8 cellular contexts compared by ENCODE assay signal in the genomic region with DNA sequence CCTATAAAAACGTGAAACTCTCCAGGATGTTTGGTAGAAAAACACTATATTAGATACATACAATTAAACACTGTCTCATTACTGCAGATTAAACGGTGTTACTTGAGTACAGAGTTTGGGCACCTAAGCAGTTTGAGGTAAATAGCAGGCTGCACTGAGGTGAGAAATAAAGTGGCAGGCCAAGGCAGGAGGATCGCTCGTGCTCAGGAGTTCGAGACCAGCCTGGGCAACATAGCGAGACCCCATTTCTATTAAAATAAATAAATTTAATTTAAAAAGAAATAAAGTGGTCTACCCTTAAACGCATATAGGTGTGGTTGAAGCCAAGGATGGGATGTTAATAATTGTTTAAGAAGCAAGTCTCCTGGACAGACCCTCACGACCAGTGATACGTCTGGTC. TPM values are rescaled to one million over a fixed set of nuclear protein-coding genes. Genes with fewer than 3 reads are reported as not detected.
DNase-seq lines count a peak whose midpoint lies in the region; ATAC-seq and TF ChIP-seq lines count a peak whose summit lies in the region.

No MANE protein-coding gene starts in this region.

- peaks cover 3 to 5% of the 10 kb centered on the region in 2 donors for H3K36me3 Mint-ChIP-seq in activated T-cell treated with anti-CD3 and anti-CD28 coated beads, Interleukin-2, amount 50 U/mL, for 72 hours (ENCODE audit: insufficient read depth in 2 of 2)

- no peaks in the 10 kb centered on the region for H3K27me3 Mint-ChIP-seq in activated T-cell treated with anti-CD3 and anti-CD28 coated beads, Interleukin-2, amount 50 U/mL, for 72 hours (ENCODE audit: low read depth)
- no peaks in the 10 kb centered on the region for H3K27me3 Mint-ChIP-seq in stimulated activated naive CD8-positive, alpha-beta T cell treated with anti-CD3 and anti-CD28 coated beads, Interleukin-15, amount 100 ng/mL, for 72 hours

- H3K9me3 Mint-ChIP-seq in activated T-cell treated with anti-CD3 and anti-CD28 coated beads, Interleukin-2, amount 50 U/mL, for 72 hours, result no peaks in the 10 kb centered on the region
- H3K9me3 Mint-ChIP-seq in stimulated activated naive CD8-positive, alpha-beta T cell treated with anti-CD3 and anti-CD28 coated beads, Interleukin-15, amount 100 ng/mL, for 72 hours, result no peaks in the 10 kb centered on the region

- DNase-seq in NCI-H748 (lab: John Stamatoyannopoulos, UW; ENCODE audit: unreplicated experiment) (peak; percentile 52), NCI-H748 treated with DMSO at 0.1 percent for 48 hours (lab: John Stamatoyannopoulos, UW) (no peak), midbrain (lab: John Stamatoyannopoulos, UW) (no peak), DMS114 treated with DMSO at 0.1 percent for 48 hours (lab: John Stamatoyannopoulos, UW; ENCODE audit: unreplicated experiment) (no peak)
- DNase-seq in activated T-cell treated with anti-CD3 and anti-CD28 coated beads, Interleukin-2, amount 50 U/mL, for 72 hours, result no peak
- DNase-seq in stimulated activated naive CD8-positive, alpha-beta T cell treated with anti-CD3 and anti-CD28 coated beads, Interleukin-15, amount 100 ng/mL, for 72 hours, result no peak

- no peak for TF ChIP-seq POLR2A in GM18505 (IDR thresholded peaks at IDR 0.05; ENCODE audit: borderline replicate concordance, extremely low read depth, insufficient read depth, insufficient read length)

- peak overlapping the region; percentile 88 for H3K27ac Mint-ChIP-seq in activated T-cell treated with anti-CD3 and anti-CD28 coated beads, Interleukin-2, amount 50 U/mL, for 72 hours
- peak overlapping the region; percentile 99 for H3K27ac Mint-ChIP-seq in stimulated activated naive CD8-positive, alpha-beta T cell treated with anti-CD3 and anti-CD28 coated beads, Interleukin-15, amount 100 ng/mL, for 72 hours

- H3K4me3 ChIP-seq in iPS-18c (ENCODE audit: insufficient read depth, low read depth, low read length), result peak overlapping the region; percentile 98

- peaks cover 5% of the 10 kb centered on the region for H3K4me1 Mint-ChIP-seq in activated T-cell treated with anti-CD3 and anti-CD28 coated beads, Interleukin-2, amount 50 U/mL, for 72 hours (ENCODE audit: low read depth)
- H3K4me1 Mint-ChIP-seq in stimulated activated naive CD8-positive, alpha-beta T cell treated with anti-CD3 and anti-CD28 coated beads, Interleukin-15, amount 100 ng/mL, for 72 hours, result peaks cover 13% of the 10 kb centered on the region

- no peak for ATAC-seq in activated T-cell treated with anti-CD3 and anti-CD28 coated beads, Interleukin-2, amount 50 U/mL, for 72 hours (replicated peaks in 1 of 2)
- no peak for ATAC-seq in stimulated activated naive CD8-positive, alpha-beta T cell treated with anti-CD3 and anti-CD28 coated beads, Interleukin-15, amount 100 ng/mL, for 72 hours
- no peak for ATAC-seq in GM18505 (IDR thresholded peaks at IDR 0.05; ENCODE audit: unreplicated experiment)

- H3K9me3 ChIP-seq in iPS-18c (ENCODE audit: control insufficient read depth, insufficient read depth, low read length), result peaks cover 2% of the 10 kb centered on the region

- peak overlapping the region; percentile 94 to 98 for H3K4me3 Mint-ChIP-seq in activated T-cell treated with anti-CD3 and anti-CD28 coated beads, Interleukin-2, amount 50 U/mL, for 72 hours
- H3K4me3 Mint-ChIP-seq in stimulated activated naive CD8-positive, alpha-beta T cell treated with anti-CD3 and anti-CD28 coated beads, Interleukin-15, amount 100 ng/mL, for 72 hours, result peak overlapping the region; percentile 96

RNA-seq across cellular contexts. Expression of a gene that starts 1.2 kb away (rescaled TPM):
- 10 to 100 TPM; 51.0 to 52.7 TPM for total RNA-seq in activated T-cell treated with anti-CD3 and anti-CD28 coated beads, Interleukin-2, amount 50 U/mL, for 72 hours
